ENCODE assay signal across 22 cellular contexts in the genomic region with DNA sequence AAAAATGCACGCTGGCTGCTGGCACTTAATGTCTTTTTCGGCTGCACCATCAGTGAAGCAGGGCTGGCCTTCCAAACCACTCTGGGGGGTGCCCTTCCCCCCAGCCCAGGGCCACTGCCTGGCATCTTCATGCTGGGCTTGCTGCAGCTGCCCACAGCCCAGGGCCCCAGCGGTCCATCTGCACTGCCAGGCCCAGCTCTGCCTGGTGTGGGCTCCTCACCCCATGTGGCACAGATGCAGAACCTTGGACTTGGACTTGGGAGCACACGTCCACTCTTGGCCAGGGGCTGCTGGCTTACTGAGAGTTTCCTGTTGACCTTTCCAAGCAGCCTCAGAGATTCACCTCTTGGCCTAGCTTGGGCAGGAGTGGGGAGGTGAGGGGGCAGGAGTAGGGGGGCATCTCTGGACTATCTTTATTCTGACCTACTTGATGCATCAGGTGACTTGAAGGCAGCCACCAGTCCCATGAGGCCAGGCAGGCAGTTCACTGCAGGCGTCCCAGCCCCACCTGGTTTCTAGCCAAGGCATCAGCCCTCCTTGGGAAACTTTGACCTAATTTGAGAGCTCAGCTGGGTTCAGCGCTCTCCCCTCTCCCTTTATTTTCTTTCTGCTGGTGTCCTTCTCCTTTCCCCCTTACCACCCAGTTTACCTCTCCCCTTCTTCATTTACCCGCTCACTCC.
DNase-seq lines count a peak whose midpoint lies in the region; ATAC-seq, FAIRE-seq and TF ChIP-seq lines count a peak whose summit lies in the region.
"Had no signal": no experiment of that assay in that cellular context is flagged by ENCODE, and none has a peak within 500 bp of the region (broad histone marks: within the 10 kb centered on the region; RNA-seq: fewer than 3 reads in every experiment).

No MANE protein-coding gene starts in this region.

- no peaks in the 10 kb centered on the region for H3K27me3 Mint-ChIP-seq in activated naive CD4-positive, alpha-beta T cell treated with anti-CD3 and anti-CD28 coated beads, Interleukin-2, amount 50 U/mL, for 24 hours
- no peaks in the 10 kb centered on the region for H3K27me3 Mint-ChIP-seq in activated naive CD4-positive, alpha-beta T cell treated with anti-CD3 and anti-CD28 coated beads for 36 hours (ENCODE audit: low read depth)

- intact Hi-C loops in activated naive CD4-positive, alpha-beta T cell treated with anti-CD3 and anti-CD28 coated beads for 36 hours (cut with micrococcal nuclease), result no loop called here
- intact Hi-C loops in kidney (cut with DNase I), result no loop called here

- H3K27ac Mint-ChIP-seq in activated naive CD4-positive, alpha-beta T cell treated with anti-CD3 and anti-CD28 coated beads, Interleukin-2, amount 50 U/mL, for 24 hours, result peak overlapping the region; percentile 41
- H3K27ac Mint-ChIP-seq in activated naive CD4-positive, alpha-beta T cell treated with anti-CD3 and anti-CD28 coated beads for 36 hours, result no peak overlapping the region
- peak overlapping the region; percentile 53 for H3K27ac Mint-ChIP-seq in stimulated activated effector memory CD8-positive, alpha-beta T cell treated with anti-CD3 and anti-CD28 coated beads, Interleukin-12 subunit alpha, Interleukin-12 subunit beta, amount 100 ng/mL, for 72 hours

- H3K4me1 Mint-ChIP-seq in activated naive CD4-positive, alpha-beta T cell treated with anti-CD3 and anti-CD28 coated beads, Interleukin-2, amount 50 U/mL, for 24 hours, result peaks cover 8% of the 10 kb centered on the region
- H3K4me1 Mint-ChIP-seq in activated naive CD4-positive, alpha-beta T cell treated with anti-CD3 and anti-CD28 coated beads for 36 hours (ENCODE audit: low read depth), result peaks cover 19% of the 10 kb centered on the region
- no peaks in the 10 kb centered on the region for H3K4me1 Mint-ChIP-seq in stimulated activated effector memory CD8-positive, alpha-beta T cell treated with anti-CD3 and anti-CD28 coated beads, Interleukin-12 subunit alpha, Interleukin-12 subunit beta, amount 100 ng/mL, for 72 hours

- peaks cover 14% of the 10 kb centered on the region; the same call in 1 of the 2 replicates for H3K36me3 ChIP-seq in BLaER1
- no peaks in the 10 kb centered on the region for H3K36me3 ChIP-seq in kidney (ENCODE audit: control insufficient read depth in 1 of 2, insufficient read depth in 2 of 2, low read length in 2 of 2)

- peaks cover 70% of the 10 kb centered on the region for H3K4me1 ChIP-seq in BLaER1
- peaks cover 9 to 28% of the 10 kb centered on the region in 2 donors for H3K4me1 ChIP-seq in kidney (ENCODE audit: control insufficient read depth in 1 of 2, insufficient read depth in 1 of 2, low read depth in 1 of 2, low read length in 2 of 2)

- DNase-seq in activated naive CD4-positive, alpha-beta T cell treated with anti-CD3 and anti-CD28 coated beads for 36 hours, result no peak
- DNase-seq in kidney (no peak), activated gamma-delta T cell (lab: John Stamatoyannopoulos, UW) (no peak), GF-D8 (lab: John Stamatoyannopoulos, UW) (no peak)
- DNase-seq in stimulated activated effector memory CD8-positive, alpha-beta T cell treated with anti-CD3 and anti-CD28 coated beads, Interleukin-12 subunit alpha, Interleukin-12 subunit beta, amount 100 ng/mL, for 72 hours (ENCODE audit: low spot score in 2 of 2), result no peak
- DNase-seq: 8988T, NCI-H1105, NCI-H146, NCI-H2029, NCI-H226, NCI-H510A treated with DMSO at 0.1 percent for 48 hours, NCI-H748 treated with DMSO at 0.1 percent for 48 hours, SIG-M5 had no signal

- H3K9ac ChIP-seq in BLaER1, result peak overlapping the region; percentile 32; the same call in 1 of the 2 replicates
- H3K9ac ChIP-seq in kidney (ENCODE audit: low read length in 2 of 2), result no peak overlapping the region
- H3K9ac ChIP-seq: KMS-11 had no signal

- H3K4me2 ChIP-seq in BLaER1, result peak overlapping the region; percentile 78
- H3K4me2 ChIP-seq: GM23338, KMS-11 had no signal

- ATAC-seq in stimulated activated effector memory CD8-positive, alpha-beta T cell treated with anti-CD3 and anti-CD28 coated beads, Interleukin-12 subunit alpha, Interleukin-12 subunit beta, amount 100 ng/mL, for 72 hours, result no peak
- ATAC-seq: HCT116 had no signal

- H3K4me3 Mint-ChIP-seq in activated naive CD4-positive, alpha-beta T cell treated with anti-CD3 and anti-CD28 coated beads, Interleukin-2, amount 50 U/mL, for 24 hours, result no peak overlapping the region
- no peak overlapping the region for H3K4me3 Mint-ChIP-seq in activated naive CD4-positive, alpha-beta T cell treated with anti-CD3 and anti-CD28 coated beads for 36 hours
- no peak overlapping the region for H3K4me3 Mint-ChIP-seq in stimulated activated effector memory CD8-positive, alpha-beta T cell treated with anti-CD3 and anti-CD28 coated beads, Interleukin-12 subunit alpha, Interleukin-12 subunit beta, amount 100 ng/mL, for 72 hours
- H3K4me3 Mint-ChIP-seq: CD14-positive monocyte, GM23338 had no signal

- FAIRE-seq in kidney (lab: Jason Lieb, UNC), result no peak
- FAIRE-seq: G401.6, GM18507 had no signal

- H3K27me3 ChIP-seq in BLaER1, result no peaks in the 10 kb centered on the region

- no peak for TF ChIP-seq CTCF in kidney (IDR thresholded peaks at IDR 0.05; ENCODE audit: borderline replicate concordance, extremely low read depth, insufficient read depth)

- peak overlapping the region; percentile 58 for H3K27ac ChIP-seq in BLaER1
- peak overlapping the region; percentile 1 to 45 for H3K27ac ChIP-seq in kidney (ENCODE audit: low read depth in 2 of 2, low read length in 2 of 2)
- H3K27ac ChIP-seq: KMS-11, RWPE1 had no signal

- no peaks in the 10 kb centered on the region for H3K9me3 Mint-ChIP-seq in activated naive CD4-positive, alpha-beta T cell treated with anti-CD3 and anti-CD28 coated beads, Interleukin-2, amount 50 U/mL, for 24 hours
- peaks cover 12% of the 10 kb centered on the region for H3K9me3 Mint-ChIP-seq in activated naive CD4-positive, alpha-beta T cell treated with anti-CD3 and anti-CD28 coated beads for 36 hours
- no peaks in the 10 kb centered on the region for H3K9me3 Mint-ChIP-seq in stimulated activated effector memory CD8-positive, alpha-beta T cell treated with anti-CD3 and anti-CD28 coated beads, Interleukin-12 subunit alpha, Interleukin-12 subunit beta, amount 100 ng/mL, for 72 hours

- H4K20me1 ChIP-seq in BLaER1, result no peaks in the 10 kb centered on the region; the same call in 1 of the 2 replicates

- H3K4me3 ChIP-seq in BLaER1, result no peak overlapping the region
- no peak overlapping the region for H3K4me3 ChIP-seq in kidney (ENCODE audit: low read length in 2 of 2)
- H3K4me3 ChIP-seq: GM23338 had no signal

- CTCF ChIA-PET in activated naive CD4-positive, alpha-beta T cell treated with anti-CD3 and anti-CD28 coated beads for 36 hours (lab: Charles Lee), result no interaction called here

- H3K36me3 Mint-ChIP-seq in activated naive CD4-positive, alpha-beta T cell treated with anti-CD3 and anti-CD28 coated beads, Interleukin-2, amount 50 U/mL, for 24 hours, result peaks cover 11% of the 10 kb centered on the region
- peaks cover 7% of the 10 kb centered on the region for H3K36me3 Mint-ChIP-seq in activated naive CD4-positive, alpha-beta T cell treated with anti-CD3 and anti-CD28 coated beads for 36 hours (ENCODE audit: low read depth)
- H3K36me3 Mint-ChIP-seq in stimulated activated effector memory CD8-positive, alpha-beta T cell treated with anti-CD3 and anti-CD28 coated beads, Interleukin-12 subunit alpha, Interleukin-12 subunit beta, amount 100 ng/mL, for 72 hours, result no peaks in the 10 kb centered on the region

- H3K9me3 ChIP-seq in BLaER1, result peaks cover 24% of the 10 kb centered on the region; the same call in 1 of the 2 replicates
- no peaks in the 10 kb centered on the region for H3K9me3 ChIP-seq in kidney (ENCODE audit: control insufficient read depth in 1 of 2, low read length in 2 of 2)
